ENCODE assay signal across 20 cellular contexts in genomic region chr6:69138173-69138572, GRCh38.
DNase-seq lines count a peak whose midpoint lies in the region; ATAC-seq and TF ChIP-seq lines count a peak whose summit lies in the region.
"Had no signal": no experiment of that assay in that cellular context is flagged by ENCODE, and none has a peak within 500 bp of the region (broad histone marks: within the 10 kb centered on the region; RNA-seq: fewer than 3 reads in every experiment).

No MANE protein-coding gene starts in this region.

- no peaks in the 10 kb centered on the region for H3K9me3 ChIP-seq in SK-N-SH
- H3K9me3 ChIP-seq: BLaER1 had no signal

- TF ChIP-seq RAD21 in SK-N-SH (IDR thresholded peaks at IDR 0.05; ENCODE audit: low read length), result no peak

- no peak for DNase-seq in SK-N-SH
- DNase-seq in epithelial cell of proximal tubule (ENCODE audit: low read depth), result peak; percentile 41
- peak; percentile 5 for DNase-seq in iris pigment epithelial cell (ENCODE audit: low read depth)
- DNase-seq in CD1c-positive myeloid dendritic cell (ENCODE audit: extremely low spot score), result no peak
- DNase-seq: DMS 273 treated with DMSO at 0.1 percent for 48 hours, H9, IMR-90, Kasumi-1, NCI-H1417 treated with DMSO at 0.1 percent for 48 hours, NCI-H2081 treated with DMSO at 0.1 percent for 48 hours, NCI-H2227 treated with DMSO at 0.1 percent for 48 hours, NCI-H526 treated with DMSO at 0.1 percent for 48 hours, PC-9, SHP77 had no signal

- no peaks in the 10 kb centered on the region for H3K79me2 ChIP-seq in SK-N-SH (ENCODE audit: insufficient read depth)

- no peaks in the 10 kb centered on the region for H3F3A ChIP-seq in SK-N-SH (replicated peaks; ENCODE audit: insufficient read depth)

- no peaks in the 10 kb centered on the region for H4K20me1 ChIP-seq in SK-N-SH (ENCODE audit: insufficient read depth)
- H4K20me1 ChIP-seq: BLaER1 had no signal

- no peak overlapping the region for H2AFZ ChIP-seq in SK-N-SH (ENCODE audit: low read depth)
- H2AFZ ChIP-seq: PC-9 had no signal

- TF ChIP-seq EP300 in SK-N-SH (IDR thresholded peaks at IDR 0.05; ENCODE audit: borderline replicate concordance in 1 of 2, low read depth in 1 of 2, low read length in 1 of 2), result no peak

- H3K4me2 ChIP-seq in SK-N-SH, result no peak overlapping the region
- H3K4me2 ChIP-seq: BLaER1, PC-9 had no signal

- H3K36me3 ChIP-seq in SK-N-SH (replicated peaks in 1 of 2; ENCODE audit: control insufficient read depth in 1 of 2, insufficient read depth in 2 of 2, low read length in 1 of 2), result no peaks in the 10 kb centered on the region
- H3K36me3 ChIP-seq: BLaER1 had no signal

- H3K4me3 ChIP-seq in SK-N-SH (ENCODE audit: low read depth in 2 of 2, low read length in 1 of 2), result no peak overlapping the region
- no peak overlapping the region for H3K4me3 ChIP-seq in epithelial cell of proximal tubule (ENCODE audit: low read depth, low read length)
- H3K4me3 ChIP-seq: BLaER1, PC-9 had no signal

- no peak for TF ChIP-seq CTCF in SK-N-SH (IDR thresholded peaks at IDR 0.05)
- TF ChIP-seq CTCF in epithelial cell of proximal tubule (conservative IDR thresholded peaks at IDR 0.05; ENCODE audit: low read depth, low read length), result no peak

- CTCF ChIA-PET in SK-N-SH (lab: Yijun Ruan, JAX), result no interaction called here

- no peak overlapping the region for H3K27ac ChIP-seq in SK-N-SH (ENCODE audit: low read depth in 2 of 2, low read length in 1 of 2)
- H3K27ac ChIP-seq: 22Rv1, BLaER1, PC-9 had no signal

- no peaks in the 10 kb centered on the region for H3K4me1 ChIP-seq in SK-N-SH (ENCODE audit: control insufficient read depth in 1 of 2, insufficient read depth in 2 of 2, low read depth in 1 of 2, low read length in 1 of 2)
- H3K4me1 ChIP-seq: BLaER1 had no signal

- POLR2A ChIA-PET in SK-N-SH (lab: Yijun Ruan, JAX), result no interaction called here

- no peak for ATAC-seq in SK-N-SH treated with all-trans-retinoic acid at 6 μM for 48 hours
- no peak for ATAC-seq in HG03432 (IDR thresholded peaks at IDR 0.05; ENCODE audit: unreplicated experiment)
- ATAC-seq in HG03280 (IDR thresholded peaks at IDR 0.05; ENCODE audit: unreplicated experiment), result no peak
- ATAC-seq in HG03378 (IDR thresholded peaks at IDR 0.05; ENCODE audit: unreplicated experiment), result no peak

- H3K9me2 ChIP-seq in SK-N-SH, result no peaks in the 10 kb centered on the region

- H3K9ac ChIP-seq in SK-N-SH, result no peak overlapping the region
- H3K9ac ChIP-seq: BLaER1 had no signal

- H3K27me3 ChIP-seq in SK-N-SH (ENCODE audit: insufficient read depth), result no peaks in the 10 kb centered on the region
- H3K27me3 ChIP-seq: BLaER1 had no signal

TF ChIP-seq in SK-N-SH treated with all-trans-retinoic acid at 6 μM for 48 hours, 23 proteins besides CTCF, POLR2A, EP300 and RAD21:
- TF ChIP-seq ZFP30 (CRISPR knock-in tag; IDR thresholded peaks at IDR 0.05) (no peak), ZNF8 (CRISPR knock-in tag; IDR thresholded peaks at IDR 0.05) (no peak), ISL1 (CRISPR knock-in tag; IDR thresholded peaks at IDR 0.05) (peak; percentile 39)

TF ChIP-seq in SK-N-SH, 30 proteins besides CTCF, POLR2A, EP300 and RAD21:
- no peak for TF ChIP-seq FOXM1 (IDR thresholded peaks at IDR 0.05; ENCODE audit: low read depth)
- TF ChIP-seq SIN3A (IDR thresholded peaks at IDR 0.05; ENCODE audit: borderline replicate concordance, low read depth, low read length), result no peak
- TF ChIP-seq MXI1 (IDR thresholded peaks at IDR 0.05; ENCODE audit: low read depth, low read length), result no peak

Comparison
In these comparisons a context has a peak if more than half of its experiments do, and no peak if none do; other contexts are left out.
1. DNase-seq: peak in epithelial cell of proximal tubule (single experiment) and iris pigment epithelial cell (single experiment); none in SK-N-SH (single experiment) and CD1c-positive myeloid dendritic cell (single experiment).